17 cellular contexts compared by ENCODE assay signal in the genomic region with DNA sequence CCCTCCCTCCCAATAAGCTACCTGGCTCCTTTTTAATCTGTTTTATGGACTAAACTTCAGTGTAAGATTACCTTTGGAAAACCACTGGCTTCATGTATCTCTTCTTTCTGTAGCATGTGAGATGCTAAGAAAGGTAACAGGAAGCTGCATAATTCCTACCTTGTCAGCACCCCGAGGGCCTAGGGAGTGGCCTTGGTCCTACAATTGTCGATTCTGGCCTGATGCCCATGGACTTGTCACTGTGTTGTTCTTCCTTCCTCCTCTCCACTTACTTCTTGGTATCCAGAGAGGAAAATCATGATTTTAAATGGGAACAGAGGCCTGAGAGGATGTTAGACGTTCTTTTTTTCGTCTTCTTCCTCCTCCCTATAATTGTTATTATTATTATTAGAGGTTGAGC. TPM values are rescaled to one million over a fixed set of nuclear protein-coding genes. Genes with fewer than 3 reads are reported as not detected.
DNase-seq lines count a peak whose midpoint lies in the region; ATAC-seq and TF ChIP-seq lines count a peak whose summit lies in the region.
"Had no signal": no experiment of that assay in that cellular context is flagged by ENCODE, and none has a peak within 500 bp of the region (broad histone marks: within the 10 kb centered on the region; RNA-seq: fewer than 3 reads in every experiment).

No MANE protein-coding gene starts in this region.

- H3K79me2 ChIP-seq in PC-3 (ENCODE audit: low read length): no peaks in the 10 kb centered on the region

- H3K9me3 ChIP-seq in PC-3 (ENCODE audit: low read length) (no peaks in the 10 kb centered on the region), colonic mucosa (no peaks in the 10 kb centered on the region)

- POLR2A ChIA-PET in PC-3 (lab: Charles Lee; ENCODE audit: unreplicated experiment): no interaction called here

- no peak overlapping the region for H2AFZ ChIP-seq in PC-3 (ENCODE audit: low read length)

- CTCF ChIA-PET in PC-3 (lab: Charles Lee): no interaction called here

- no peaks in the 10 kb centered on the region for H3K9me3 Mint-ChIP-seq in progenitor cell of endocrine pancreas (ENCODE audit: low read depth)

- H3K27me3 Mint-ChIP-seq in progenitor cell of endocrine pancreas: peaks cover 3% of the 10 kb centered on the region

- no peaks in the 10 kb centered on the region for H3F3A ChIP-seq in PC-3 (ENCODE audit: low read length, unreplicated experiment)

- H3K4me2 ChIP-seq in PC-3 (ENCODE audit: low read length): peak overlapping the region; percentile 18; the same call in 1 of the 2 replicates

- H3K4me1 Mint-ChIP-seq in progenitor cell of endocrine pancreas (ENCODE audit: low read depth): no peaks in the 10 kb centered on the region
- H3K4me1 Mint-ChIP-seq: CD8-positive, alpha-beta memory T cell had no signal

- H3K9me2 ChIP-seq in PC-3 (replicated peaks; ENCODE audit: low read length): no peaks in the 10 kb centered on the region

- H3K4me1 ChIP-seq in PC-3 (ENCODE audit: insufficient read depth, low read length) (peaks cover 47% of the 10 kb centered on the region), colonic mucosa (no peaks in the 10 kb centered on the region)

- DNase-seq in PC-3: peak; percentile 82
- peak; percentile 34 for DNase-seq in colonic mucosa
- peak in 1 of 2 donors; percentile 45 for DNase-seq in left colon
- no peak for DNase-seq in progenitor cell of endocrine pancreas (ENCODE audit: low spot score, unreplicated experiment)
- DNase-seq in NCI-H1694 (lab: John Stamatoyannopoulos, UW): no peak
- no peak for DNase-seq in NCI-H187 (lab: John Stamatoyannopoulos, UW)
- DNase-seq in SIG-M5 treated with dmso at 0.1 percent for 504 hours (lab: John Stamatoyannopoulos, UW; ENCODE audit: unreplicated experiment): no peak
- DNase-seq: ACHN; C1 segment of cervical spinal cord; CD8-positive, alpha-beta memory T cell; KBM-7; NCI-H2029; NCI-H446; NCI-H526 treated with DMSO at 0.1 percent for 48 hours; SHP77 treated with DMSO at 0.1 percent for 48 hours had no signal

- H3K36me3 ChIP-seq in PC-3 (ENCODE audit: low read depth, low read length): no peaks in the 10 kb centered on the region
- no peaks in the 10 kb centered on the region for H3K36me3 ChIP-seq in colonic mucosa

- intact Hi-C loops in PC-3 (cut with micrococcal nuclease): no loop called here
- intact Hi-C loops in colonic mucosa (cut with DNase I): no loop called here
- intact Hi-C loops in left colon (cut with DNase I, micrococcal nuclease): no loop called here

- H3K27ac Mint-ChIP-seq in progenitor cell of endocrine pancreas: no peak overlapping the region
- H3K27ac Mint-ChIP-seq: CD8-positive, alpha-beta memory T cell had no signal

- no peak for TF ChIP-seq CTCF in PC-3 (conservative IDR thresholded peaks at IDR 0.05; ENCODE audit: low read depth, low read length)
- no peak for TF ChIP-seq CTCF in colonic mucosa (IDR thresholded peaks at IDR 0.05)
- TF ChIP-seq CTCF in progenitor cell of endocrine pancreas (IDR thresholded peaks at IDR 0.05; ENCODE audit: unreplicated experiment): no peak

- no TSS peak for BruUV-seq in PC-3 (replicated peaks; lab: Mats Ljungman, UMichigan)

- ATAC-seq in PC-3 (peak; percentile 41; the same call in 1 of the 2 replicates), left colon (peak; percentile 69)
- ATAC-seq: HepG2, SK-N-SH treated with all-trans-retinoic acid at 6 μM for 48 hours had no signal

- H3K27ac ChIP-seq in PC-3 (ENCODE audit: low read length) (peak overlapping the region; percentile 40), colonic mucosa (no peak overlapping the region)

- H3K4me3 Mint-ChIP-seq in progenitor cell of endocrine pancreas (ENCODE audit: low read depth): no peak overlapping the region
- H3K4me3 Mint-ChIP-seq: CD8-positive, alpha-beta memory T cell had no signal

- H4K20me1 ChIP-seq in PC-3 (ENCODE audit: low read length): no peaks in the 10 kb centered on the region

- H3K27me3 ChIP-seq in PC-3 (ENCODE audit: low read length) (no peaks in the 10 kb centered on the region), colonic mucosa (no peaks in the 10 kb centered on the region)

- H3K4me3 ChIP-seq in PC-3 (ENCODE audit: low read length): no peak overlapping the region
- H3K4me3 ChIP-seq in colonic mucosa: no peak overlapping the region

- no peak overlapping the region for H3K9ac ChIP-seq in PC-3 (ENCODE audit: low read length)
- no peak overlapping the region for H3K9ac ChIP-seq in colonic mucosa (ENCODE audit: low read depth in 2 of 2, low read length in 2 of 2)

- no peaks in the 10 kb centered on the region for H3K36me3 Mint-ChIP-seq in progenitor cell of endocrine pancreas (ENCODE audit: insufficient read depth)
- H3K36me3 Mint-ChIP-seq: CD8-positive, alpha-beta memory T cell had no signal

RNA-seq across cellular contexts. Expression of gene PDZD8, which starts 42.9 kb away (rescaled TPM):
- total RNA-seq in PC-3 (2014; rRNA removed): 13.6 and 14.7 TPM in 2 replicates
- 10 to 100 TPM; 68.5 to 82.0 TPM for total RNA-seq in colonic mucosa
- total RNA-seq in left colon: 10 to 100 TPM; 61.3 to 78.5 TPM
- total RNA-seq in progenitor cell of endocrine pancreas: 28.6 and 30.9 TPM in 2 replicates

Comparison
In these comparisons a context has a peak if more than half of its experiments do, and no peak if none do; other contexts are left out.
1. DNase-seq: peak in PC-3 (single experiment) and colonic mucosa (single experiment); none in progenitor cell of endocrine pancreas (single experiment), NCI-H1694 (single experiment), NCI-H187 (0 of 2) and SIG-M5 treated with dmso at 0.1 percent for 504 hours (single experiment).